Comparison of ENCODE assay signal across 18 cellular contexts in the genomic region with DNA sequence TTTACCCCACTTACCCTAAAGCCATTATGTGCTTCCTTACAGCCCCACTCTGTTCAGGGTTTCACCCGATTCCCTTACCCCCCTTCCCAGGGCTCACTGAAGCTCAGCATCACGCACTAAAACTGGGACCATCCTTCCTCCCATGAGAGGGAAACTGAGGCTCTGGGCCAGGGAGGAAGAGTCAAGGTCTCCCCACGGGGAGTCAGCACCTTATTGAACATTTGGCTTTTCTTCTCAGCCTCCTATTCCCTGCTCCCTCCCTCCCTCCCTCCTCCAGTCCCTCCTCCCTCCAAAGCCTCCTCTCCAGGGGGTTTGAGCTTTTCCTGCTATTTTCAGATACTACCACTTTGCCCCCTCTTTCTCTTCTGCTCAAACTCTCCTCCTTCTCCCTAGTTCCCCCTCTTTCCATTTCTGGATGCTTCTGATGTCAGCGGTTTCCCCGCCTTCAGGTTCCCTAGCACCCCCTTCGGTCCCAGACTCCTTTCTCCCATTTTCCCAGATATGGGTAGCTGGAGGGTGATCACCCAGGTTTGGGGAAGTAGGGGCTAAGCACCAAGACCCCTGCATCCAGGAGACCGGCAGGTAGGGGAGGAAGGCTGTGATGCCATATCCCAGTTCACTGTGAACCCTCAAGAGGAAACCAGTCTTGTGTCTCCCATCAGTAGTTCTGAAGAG. TPM values are rescaled to one million over a fixed set of nuclear protein-coding genes. Genes with fewer than 3 reads are reported as not detected.
DNase-seq lines count a peak whose midpoint lies in the region; ATAC-seq and TF ChIP-seq lines count a peak whose summit lies in the region.
"Had no signal": no experiment of that assay in that cellular context is flagged by ENCODE, and none has a peak within 500 bp of the region (broad histone marks: within the 10 kb centered on the region; RNA-seq: fewer than 3 reads in every experiment).

No MANE protein-coding gene starts in this region.

- peak overlapping the region; percentile 67 for H3K4me3 ChIP-seq in left ventricle myocardium inferior
- no peak overlapping the region for H3K4me3 ChIP-seq in mesendoderm (ENCODE audit: low read length)

- no peaks in the 10 kb centered on the region for H3K9me3 ChIP-seq in left ventricle myocardium inferior (replicated peaks)
- H3K9me3 ChIP-seq: ovary, suprapubic skin had no signal

- no peak for DNase-seq in left ventricle myocardium inferior
- DNase-seq in left cardiac atrium: no peak
- peak; percentile 18 for DNase-seq in mesendoderm
- DNase-seq in natural killer cell: no peak
- DNase-seq in DMS53 (lab: John Stamatoyannopoulos, UW): no peak
- DNase-seq in RKO (ENCODE audit: low spot score): no peak
- DNase-seq in GM13977 (ENCODE audit: low spot score): no peak
- DNase-seq: activated CD8-positive, alpha-beta T cell treated with anti-CD3 and anti-CD28 coated beads for 36 hours; AML-193; GDM1; immature natural killer cell; NCI-H2029 treated with DMSO at 0.1 percent for 48 hours had no signal

- no peak overlapping the region for H4K8ac ChIP-seq in mesendoderm (ENCODE audit: low read depth, low read length)

- no peaks in the 10 kb centered on the region for H3K36me3 ChIP-seq in left ventricle myocardium inferior
- H3K36me3 ChIP-seq in mesendoderm (ENCODE audit: control insufficient read depth, insufficient read depth, low read length): no peaks in the 10 kb centered on the region
- H3K36me3 ChIP-seq: ovary, suprapubic skin had no signal

- in situ Hi-C loops in GM13977 (cut with MboI; ENCODE audit: low pct_unique_long_range_greater_than_20kb, low sequenced_read_pairs, unreplicated experiment): no loop called here

- H2BK15ac ChIP-seq in mesendoderm (replicated peaks; ENCODE audit: low read depth): no peak overlapping the region

- no peaks in the 10 kb centered on the region for H3K79me1 ChIP-seq in mesendoderm (ENCODE audit: low read length)

- H3K4me1 ChIP-seq in left ventricle myocardium inferior (peaks cover 36% of the 10 kb centered on the region), mesendoderm (ENCODE audit: control insufficient read depth, low read depth, low read length) (peaks cover 9% of the 10 kb centered on the region)

- H3K27me3 ChIP-seq in left ventricle myocardium inferior (ENCODE audit: low read depth): peaks cover 24% of the 10 kb centered on the region
- H3K27me3 ChIP-seq in mesendoderm (ENCODE audit: insufficient read depth, low read length, poor library complexity): peaks cover 2% of the 10 kb centered on the region
- H3K27me3 ChIP-seq: ovary had no signal

- no peak overlapping the region for H3K23ac ChIP-seq in mesendoderm (ENCODE audit: low read length)

- H3K4me3 Mint-ChIP-seq in natural killer cell: no peak overlapping the region

- H3K9ac ChIP-seq in mesendoderm (ENCODE audit: low read length): no peak overlapping the region

- no peak overlapping the region for H2BK5ac ChIP-seq in mesendoderm (ENCODE audit: low read length)

- no peak for TF ChIP-seq CTCF in left ventricle myocardium inferior (IDR thresholded peaks at IDR 0.05; ENCODE audit: borderline replicate concordance)
- no peak for TF ChIP-seq CTCF in natural killer cell (IDR thresholded peaks at IDR 0.05)
- TF ChIP-seq CTCF in GM13977 (IDR thresholded peaks at IDR 0.05; ENCODE audit: extremely low read depth, insufficient read depth, missing control alignments): no peak

- no peaks in the 10 kb centered on the region for H3K9me3 Mint-ChIP-seq in natural killer cell
- H3K9me3 Mint-ChIP-seq: activated CD8-positive, alpha-beta T cell treated with anti-CD3 and anti-CD28 coated beads for 36 hours; activated naive CD8-positive, alpha-beta T cell treated with anti-CD3 and anti-CD28 coated beads, Interleukin-2, amount 10 ng/mL, durations not matched to agents 7 days and 5 days; IgD-negative memory B cell; T-cell had no signal

- H3K27ac ChIP-seq in left ventricle myocardium inferior (replicated peaks) (no peak overlapping the region), cingulate gyrus (ENCODE audit: low read depth, low read length) (peak overlapping the region; percentile 79), mesendoderm (ENCODE audit: low read depth, low read length) (no peak overlapping the region)
- H3K27ac ChIP-seq: ovary, suprapubic skin had no signal

- H2AK5ac ChIP-seq in mesendoderm (ENCODE audit: low read length): no peak overlapping the region

- no peak overlapping the region for H2BK120ac ChIP-seq in mesendoderm (ENCODE audit: low read depth, low read length)

- H3K36me3 Mint-ChIP-seq in natural killer cell: no peaks in the 10 kb centered on the region
- H3K36me3 Mint-ChIP-seq: activated naive CD8-positive, alpha-beta T cell treated with anti-CD3 and anti-CD28 coated beads, Interleukin-2, amount 10 ng/mL, durations not matched to agents 7 days and 5 days; immature natural killer cell had no signal

- peaks cover 44 to 61% of the 10 kb centered on the region in 2 donors for H3K27me3 Mint-ChIP-seq in natural killer cell (ENCODE audit: low read depth in 2 of 2)

- H3K4ac ChIP-seq in mesendoderm (ENCODE audit: low read depth, low read length): no peak overlapping the region

- H3K4me1 Mint-ChIP-seq in natural killer cell: peaks cover 5 to 21% of the 10 kb centered on the region in 2 donors

- ATAC-seq in left cardiac atrium (no peak), natural killer cell (no peak)
- ATAC-seq: activated CD8-positive, alpha-beta T cell treated with anti-CD3 and anti-CD28 coated beads for 36 hours had no signal

- peak overlapping the region; percentile 84 for H3K56ac ChIP-seq in mesendoderm (ENCODE audit: low read length)

- intact Hi-C loops in left ventricle myocardium inferior (cut with micrococcal nuclease): no loop called here
- intact Hi-C loops in left cardiac atrium (cut with DNase I): loop anchor here (10.0 kb wide), 2 partner anchors 68 to 208 kb away; a partner anchor contains a TSS
- intact Hi-C loops in natural killer cell (cut with micrococcal nuclease): no loop called here

- no peak overlapping the region for H4K5ac ChIP-seq in mesendoderm (ENCODE audit: low read length)

- H3K18ac ChIP-seq in mesendoderm (ENCODE audit: low read length): no peak overlapping the region

- H3K27ac Mint-ChIP-seq in natural killer cell: no peak overlapping the region
- H3K27ac Mint-ChIP-seq: activated CD8-positive, alpha-beta T cell treated with anti-CD3 and anti-CD28 coated beads for 36 hours; IgD-negative memory B cell; T-cell had no signal

- H3K4me2 ChIP-seq in mesendoderm (ENCODE audit: low read length): peak overlapping the region; percentile 32

- no CpG with 5 or more reads among the region's 7 CpGs for WGBS in mesendoderm (ENCODE audit: extremely low coverage, insufficient coverage, low lambda C conversion rate)

- H3K79me2 ChIP-seq in mesendoderm (ENCODE audit: control insufficient read depth, insufficient read depth, low read length): no peaks in the 10 kb centered on the region

RNA-seq across cellular contexts. Expression of a gene that starts 1.0 kb away (rescaled TPM):
- total RNA-seq in left ventricle myocardium inferior (6.5 TPM), left cardiac atrium (1 to 10 TPM; 5.3 to 8.4 TPM), natural killer cell (1 to 10 TPM in 1 of 3 donors, under 1 TPM in 2; 0.39 to 2.1 (median 0.68) TPM)
- 0.28 TPM for polyA plus RNA-seq in mesendoderm (2013, experiment 1 of 2)
- 0.42 TPM for polyA plus RNA-seq in mesendoderm (2013, experiment 2 of 2)
- polyA plus RNA-seq: IgD-negative memory B cell, immature natural killer cell had no signal

RNA-seq across cellular contexts. Expression of a gene that starts 5.6 kb away (rescaled TPM):
- total RNA-seq in left ventricle myocardium inferior: 17.5 TPM
- total RNA-seq in left cardiac atrium: 10 to 100 TPM; 13.2 to 22.3 TPM
- polyA plus RNA-seq in mesendoderm (2013, experiment 1 of 2): 5.7 TPM
- 5.9 TPM for polyA plus RNA-seq in mesendoderm (2013, experiment 2 of 2)
- 1 to 10 TPM in 1 of 3 donors, under 1 TPM in 1, not detected in 1; 0.72 to 1.8 TPM for total RNA-seq in natural killer cell
- polyA plus RNA-seq: IgD-negative memory B cell, immature natural killer cell had no signal

RNA-seq across cellular contexts. Expression of a gene that starts 18.1 kb away (rescaled TPM):
- total RNA-seq in left ventricle myocardium inferior (7.5 TPM), left cardiac atrium (1 to 10 TPM; 2.3 to 5.8 TPM), natural killer cell (not detected)
- 1.5 TPM for polyA plus RNA-seq in mesendoderm (2013, experiment 1 of 2)
- 2.0 TPM for polyA plus RNA-seq in mesendoderm (2013, experiment 2 of 2)
- polyA plus RNA-seq: IgD-negative memory B cell, immature natural killer cell had no signal

RNA-seq across cellular contexts. Expression of a gene that starts 28.5 kb away (rescaled TPM):
- 0.55 TPM for total RNA-seq in left ventricle myocardium inferior
- under 1 TPM in 1 of 2 donors, not detected in 1; 0.82 TPM for total RNA-seq in left cardiac atrium
- 80.7 TPM for polyA plus RNA-seq in mesendoderm (2013, experiment 1 of 2)
- polyA plus RNA-seq in mesendoderm (2013, experiment 2 of 2): 79.7 TPM
- total RNA-seq in natural killer cell: 1 to 10 TPM; 1.4 to 3.3 (median 1.4) TPM

RNA-seq across cellular contexts. Expression of a gene that starts 29.4 kb away (rescaled TPM):
- 73.6 TPM for total RNA-seq in left ventricle myocardium inferior
- total RNA-seq in left cardiac atrium: 10 to 100 TPM; 63.4 to 65.4 TPM
- 86.8 TPM for polyA plus RNA-seq in mesendoderm (2013, experiment 1 of 2)
- 87.0 TPM for polyA plus RNA-seq in mesendoderm (2013, experiment 2 of 2)
- 10 to 100 TPM; 48.3 to 67.2 (median 57.2) TPM for total RNA-seq in natural killer cell

Comparison
In these comparisons a context has a peak if more than half of its experiments do, and no peak if none do; other contexts are left out.
1. intact Hi-C loops: an anchor here in left cardiac atrium (10.0 kb wide); none called in left ventricle myocardium inferior and natural killer cell.